Comparison of ENCODE assay signal across 17 cellular contexts in genomic region chr12:47306130-47306529, GRCh38.
"Had no signal": no experiment of that assay in that cellular context is flagged by ENCODE, and none has a peak within 500 bp of the region (broad histone marks: within the 10 kb centered on the region; RNA-seq: fewer than 3 reads in every experiment).

No MANE protein-coding gene starts in this region.

- H3K27ac Mint-ChIP-seq: nephron, WTC11 had no signal

- H3K4me1 ChIP-seq: stomach, testis had no signal

- FAIRE-seq: kidney, TTC549 had no signal

- ATAC-seq: body of pancreas, WTC11 had no signal

- H3K27ac ChIP-seq: body of pancreas, coronary artery, left lung, stomach, testis, upper lobe of right lung had no signal

- H3K4me3 ChIP-seq: body of pancreas, coronary artery, left lung, stomach had no signal

- H3K36me3 Mint-ChIP-seq: WTC11 had no signal

- H3K4me1 Mint-ChIP-seq: nephron had no signal

- H3K4me3 Mint-ChIP-seq: nephron, WTC11 had no signal

- DNase-seq: amygdala, body of pancreas, caudate nucleus, foreskin fibroblast, glutamatergic neuron, hypothalamus, kidney, left lung, mammary epithelial cell, occipital lobe, stomach, upper lobe of right lung had no signal

- H3K9me3 ChIP-seq: body of pancreas, left lung, stomach, testis, upper lobe of right lung had no signal

- H3K9me3 Mint-ChIP-seq: nephron had no signal

- H3K27me3 ChIP-seq: body of pancreas, left lung, stomach, testis, upper lobe of right lung had no signal

- H3K36me3 ChIP-seq: left lung, stomach, upper lobe of right lung had no signal
